ENCODE assay signal across 8 cellular contexts in the genomic region with DNA sequence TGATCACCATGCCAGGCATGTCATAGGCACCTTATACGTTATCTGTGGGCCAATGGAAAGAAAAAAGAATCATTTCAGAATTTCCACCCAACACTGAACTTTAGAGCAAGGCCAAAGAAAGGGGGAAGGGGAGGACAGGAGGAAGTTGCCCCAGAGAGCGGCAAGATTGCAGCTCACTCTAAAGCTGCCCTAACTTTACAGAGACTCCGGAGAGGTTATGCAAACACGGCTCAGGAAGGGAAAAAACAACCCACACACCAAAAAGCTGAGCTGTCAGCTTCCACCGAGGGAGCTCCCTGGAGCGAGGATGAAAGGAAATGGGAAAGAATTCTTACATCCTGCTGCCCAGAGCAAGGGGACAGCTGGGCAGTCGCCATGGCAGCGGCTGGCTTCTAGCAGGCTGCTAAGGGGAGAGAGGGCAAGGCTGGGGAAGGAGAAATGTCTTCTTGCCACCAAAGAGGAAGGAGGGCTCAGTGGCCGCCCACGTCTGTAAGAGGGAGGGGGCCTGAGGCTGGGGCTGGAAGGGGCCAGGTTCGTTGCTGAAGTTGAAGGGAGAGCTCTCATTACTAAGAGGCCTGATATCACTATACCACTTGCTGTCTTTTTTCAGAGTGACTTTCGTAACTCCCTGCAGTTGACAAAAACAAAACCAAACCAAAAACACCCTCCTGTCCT. TPM values are rescaled to one million over a fixed set of nuclear protein-coding genes. Genes with fewer than 3 reads are reported as not detected.
DNase-seq lines count a peak whose midpoint lies in the region; ATAC-seq and TF ChIP-seq lines count a peak whose summit lies in the region.

No MANE protein-coding gene starts in this region.

- H3K9me3 Mint-ChIP-seq in CD4-positive, alpha-beta memory T cell, result no peaks in the 10 kb centered on the region
- no peaks in the 10 kb centered on the region for H3K9me3 Mint-ChIP-seq in activated naive CD4-positive, alpha-beta T cell treated with anti-CD3 and anti-CD28 coated beads for 36 hours

- 34 to 36% methylated on average over 12 of the region's 12 CpGs for WGBS in testis, 2 donors

- POLR2A ChIA-PET in CD4-positive, alpha-beta memory T cell (lab: Charles Lee; ENCODE audit: partially characterized antibody), result interaction anchor here (0.6 to 16.3 kb wide), 15 partner anchors 8 to 101 kb away, joined by 3 to 530 read pairs (median 7); a partner anchor contains a TSS
- POLR2A ChIA-PET in HEK293T (lab: Yijun Ruan, JAX), result interaction anchor here (2.1 kb wide), 1 partner anchor 17 kb away, joined by 7 read pairs; no protein-coding TSS in a partner anchor

- H3K4me1 Mint-ChIP-seq in CD4-positive, alpha-beta memory T cell, result peaks cover 72 to 96% (median 84%) of the 10 kb centered on the region in 4 donors
- H3K4me1 Mint-ChIP-seq in activated naive CD4-positive, alpha-beta T cell treated with anti-CD3 and anti-CD28 coated beads for 36 hours (ENCODE audit: low read depth), result peaks cover 91% of the 10 kb centered on the region

- H3K4me3 Mint-ChIP-seq in CD4-positive, alpha-beta memory T cell, result peak overlapping the region; percentile 82 to 92 (median 88)
- peak overlapping the region; percentile 75 for H3K4me3 Mint-ChIP-seq in activated naive CD4-positive, alpha-beta T cell treated with anti-CD3 and anti-CD28 coated beads for 36 hours

- H3K4me1 ChIP-seq in CD4-positive, alpha-beta memory T cell (ENCODE audit: insufficient read depth, low read length), result peaks cover 97% of the 10 kb centered on the region
- H3K4me1 ChIP-seq in neutrophil (ENCODE audit: control insufficient read depth in 1 of 2, insufficient read depth in 1 of 2, low read depth in 1 of 2, low read length in 1 of 2), result peaks cover 90 to 95% of the 10 kb centered on the region in 2 experiments
- peaks cover 9% of the 10 kb centered on the region for H3K4me1 ChIP-seq in testis

- intact Hi-C loops in CD4-positive, alpha-beta memory T cell (cut with micrococcal nuclease), result loop anchor here (1.0 to 2.0 kb wide), 5 partner anchors 9 to 85 kb away; no protein-coding TSS in a partner anchor
- intact Hi-C loops in activated naive CD4-positive, alpha-beta T cell treated with anti-CD3 and anti-CD28 coated beads for 36 hours (cut with micrococcal nuclease), result loop anchor here (1.0 to 2.0 kb wide), 7 partner anchors 9 to 429 kb away; no protein-coding TSS in a partner anchor
- intact Hi-C loops in testis (cut with DNase I; ENCODE audit: low total_unique reads), result no loop called here

- TF ChIP-seq POLR2A in testis (IDR thresholded peaks at IDR 0.05), result no peak

- no peaks in the 10 kb centered on the region for H3K27me3 ChIP-seq in CD4-positive, alpha-beta memory T cell (ENCODE audit: insufficient read depth, low read length)
- H3K27me3 ChIP-seq in neutrophil (no peaks in the 10 kb centered on the region), testis (no peaks in the 10 kb centered on the region)

- ATAC-seq in GM21526 (IDR thresholded peaks at IDR 0.05; ENCODE audit: low FRiP score, unreplicated experiment), result peak; percentile 41

- DNase-seq in CD4-positive, alpha-beta memory T cell, result peak in 4 of 5 donors; percentile 37 to 72 (median 48)
- DNase-seq in NOMO-1 treated with DMSO at 0.1 percent for 48 hours (lab: John Stamatoyannopoulos, UW; ENCODE audit: unreplicated experiment) (peak; percentile 97), globus pallidus (ENCODE audit: low spot score) (peak; percentile 71), testis (no peak), HEK293T (ENCODE audit: extremely low spot score) (no peak)
- DNase-seq in activated naive CD4-positive, alpha-beta T cell treated with anti-CD3 and anti-CD28 coated beads for 36 hours, result peak; percentile 83

- peaks cover 10 to 37% of the 10 kb centered on the region in 2 donors for H3K36me3 Mint-ChIP-seq in CD4-positive, alpha-beta memory T cell
- H3K36me3 Mint-ChIP-seq in activated naive CD4-positive, alpha-beta T cell treated with anti-CD3 and anti-CD28 coated beads for 36 hours (ENCODE audit: low read depth), result peaks cover 25% of the 10 kb centered on the region

- no peaks in the 10 kb centered on the region for H3K9me3 ChIP-seq in CD4-positive, alpha-beta memory T cell (ENCODE audit: control insufficient read depth in 1 of 2, low read length in 2 of 2)
- H3K9me3 ChIP-seq in neutrophil (no peaks in the 10 kb centered on the region), testis (no peaks in the 10 kb centered on the region)

- no peaks in the 10 kb centered on the region for H3K27me3 Mint-ChIP-seq in CD4-positive, alpha-beta memory T cell
- H3K27me3 Mint-ChIP-seq in activated naive CD4-positive, alpha-beta T cell treated with anti-CD3 and anti-CD28 coated beads for 36 hours (ENCODE audit: low read depth), result no peaks in the 10 kb centered on the region

- no peaks in the 10 kb centered on the region for H3K36me3 ChIP-seq in CD4-positive, alpha-beta memory T cell (ENCODE audit: insufficient read depth, low read length)
- peaks cover 30% of the 10 kb centered on the region for H3K36me3 ChIP-seq in neutrophil
- H3K36me3 ChIP-seq in testis (ENCODE audit: low read depth, missing control alignments), result no peaks in the 10 kb centered on the region

- peak overlapping the region; percentile 57 for H3K4me3 ChIP-seq in CD4-positive, alpha-beta memory T cell (ENCODE audit: low read length in 2 of 2)
- H3K4me3 ChIP-seq in neutrophil (ENCODE audit: low read depth in 1 of 2, low read length in 1 of 2) (peak overlapping the region; percentile 58 to 80), testis (no peak overlapping the region)

- H3K27ac ChIP-seq in CD4-positive, alpha-beta memory T cell (ENCODE audit: low read depth, low read length), result peak overlapping the region; percentile 89
- H3K27ac ChIP-seq in neutrophil, result peak overlapping the region; percentile 93
- H3K27ac ChIP-seq in testis, result peak overlapping the region; percentile 16 to 26

- TF ChIP-seq CTCF in neutrophil (IDR thresholded peaks at IDR 0.05) (peak; percentile 8), testis (IDR thresholded peaks at IDR 0.05) (no peak)

- peak overlapping the region; percentile 94 to 98 (median 95) for H3K27ac Mint-ChIP-seq in CD4-positive, alpha-beta memory T cell
- peak overlapping the region; percentile 90 for H3K27ac Mint-ChIP-seq in activated naive CD4-positive, alpha-beta T cell treated with anti-CD3 and anti-CD28 coated beads for 36 hours

- CTCF ChIA-PET in CD4-positive, alpha-beta memory T cell (lab: Charles Lee; ENCODE audit: partially characterized antibody), result interaction anchor here (0.9 to 4.9 kb wide), 9 partner anchors 10 to 93 kb away, joined by 3 to 45 read pairs (median 10); a partner anchor contains a TSS
- CTCF ChIA-PET in activated naive CD4-positive, alpha-beta T cell treated with anti-CD3 and anti-CD28 coated beads for 36 hours (lab: Charles Lee), result interaction anchor here (0.6 to 2.8 kb wide), 7 partner anchors 13 to 92 kb away, joined by 3 to 13 read pairs (median 4); no protein-coding TSS in a partner anchor
- CTCF ChIA-PET in HEK293T (lab: Yijun Ruan, JAX), result interaction anchor here (1.2 to 1.6 kb wide), 2 partner anchors 45 to 89 kb away, joined by 3 to 4 read pairs; no protein-coding TSS in a partner anchor

TF ChIP-seq in HEK293T, 16 proteins besides CTCF, POLR2A, EP300 and RAD21:
- TF ChIP-seq SP1 (IDR thresholded peaks at IDR 0.05), result no peak
- TF ChIP-seq ZNF384 (IDR thresholded peaks at IDR 0.05), result no peak
- no peak for TF ChIP-seq FOXK2 (IDR thresholded peaks at IDR 0.05)
- TF ChIP-seq NFRKB (IDR thresholded peaks at IDR 0.05), result no peak

RNA-seq across cellular contexts. Expression of a gene that starts 18.2 kb away (rescaled TPM):
- total RNA-seq in CD4-positive, alpha-beta memory T cell, result 100 to 1,000 TPM; 181 to 186 TPM
- 100 to 1,000 TPM; 589 to 683 TPM for polyA plus RNA-seq in CD4-positive, alpha-beta memory T cell
- total RNA-seq in activated naive CD4-positive, alpha-beta T cell treated with anti-CD3 and anti-CD28 coated beads for 36 hours, result 100 to 1,000 TPM; 325 to 328 TPM
- total RNA-seq in testis, result 100 to 1,000 TPM in 1 of 2 donors, 10 to 100 TPM in 1; 61.9 to 124 TPM
- 56.9 TPM for polyA plus RNA-seq in testis (ENCODE audit: insufficient read depth, low read depth, low replicate concordance)

RNA-seq across cellular contexts. Expression of a gene that starts 48.6 kb away (rescaled TPM):
- total RNA-seq in CD4-positive, alpha-beta memory T cell, result 100 to 1,000 TPM; 131 to 149 TPM
- 10 to 100 TPM; 28.2 to 43.0 TPM for polyA plus RNA-seq in CD4-positive, alpha-beta memory T cell
- 10 to 100 TPM; 45.7 to 50.3 TPM for total RNA-seq in activated naive CD4-positive, alpha-beta T cell treated with anti-CD3 and anti-CD28 coated beads for 36 hours
- 100 to 1,000 TPM; 113 to 129 TPM for total RNA-seq in testis
- polyA plus RNA-seq in testis (ENCODE audit: insufficient read depth, low read depth, low replicate concordance), result 75.1 TPM

Comparison
In these comparisons a context has a peak if more than half of its experiments do, and no peak if none do; other contexts are left out.
1. DNase-seq: peak in CD4-positive, alpha-beta memory T cell (4 of 5), NOMO-1 treated with DMSO at 0.1 percent for 48 hours (single experiment), activated naive CD4-positive, alpha-beta T cell treated with anti-CD3 and anti-CD28 coated beads for 36 hours (single experiment) and globus pallidus (single experiment); none in testis (single experiment) and HEK293T (single experiment).
2. H3K27ac ChIP-seq: peak in every context shown above with its lines; median percentile 93 in neutrophil; 89 in CD4-positive, alpha-beta memory T cell; 21 in testis.
3. H3K4me3 ChIP-seq: peak in CD4-positive, alpha-beta memory T cell (2 of 2) and neutrophil (2 of 2); none in testis (0 of 2).